9 cellular contexts compared by ENCODE assay signal in the genomic region with DNA sequence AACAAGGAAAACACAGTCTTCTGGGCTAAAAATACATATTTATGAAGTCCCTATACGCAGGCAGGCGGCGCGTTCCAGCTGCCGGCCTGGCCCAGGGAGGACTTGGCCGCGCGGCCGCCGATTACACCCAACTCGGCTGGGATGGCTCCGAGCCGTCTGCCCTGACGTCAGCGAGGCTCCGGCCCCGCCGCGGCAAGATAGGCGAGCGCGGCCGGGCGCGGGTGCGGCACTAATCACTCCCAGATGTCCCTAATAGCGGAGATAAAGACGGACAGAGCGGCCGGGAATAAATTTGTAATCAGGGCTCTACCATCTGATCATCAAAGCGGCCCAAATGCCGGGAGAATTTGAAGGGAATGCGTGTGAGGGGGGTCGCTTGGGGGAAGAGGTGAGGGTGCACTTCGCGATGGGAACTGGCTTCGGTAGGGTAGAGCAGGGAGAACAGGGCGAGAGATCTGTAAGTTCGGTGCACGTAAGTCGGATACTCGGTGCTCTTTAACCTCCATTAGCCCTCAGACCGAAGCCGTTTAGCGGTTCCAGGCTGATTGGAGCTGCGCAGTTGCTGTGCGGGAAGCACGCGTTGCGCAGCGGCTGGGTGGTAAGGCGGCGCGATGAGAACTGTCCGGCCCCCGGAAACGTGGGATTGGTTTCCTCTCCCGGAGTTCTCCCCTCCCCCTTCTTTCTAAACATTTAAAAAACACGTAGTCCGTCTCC. TPM values are rescaled to one million over a fixed set of nuclear protein-coding genes. Genes with fewer than 3 reads are reported as not detected.
DNase-seq lines count a peak whose midpoint lies in the region; ATAC-seq and TF ChIP-seq lines count a peak whose summit lies in the region.
"Had no signal": no experiment of that assay in that cellular context is flagged by ENCODE, and none has a peak within 500 bp of the region (broad histone marks: within the 10 kb centered on the region; RNA-seq: fewer than 3 reads in every experiment).

No MANE protein-coding gene starts in this region.

- peaks cover 21% of the 10 kb centered on the region for H3F3A ChIP-seq in neural progenitor cell (ENCODE audit: low read depth)

- peaks cover 100% of the 10 kb centered on the region for H4K20me1 ChIP-seq in neural progenitor cell (ENCODE audit: low read depth)

- H2AFZ ChIP-seq in neural progenitor cell (replicated peaks), result no peak overlapping the region

- peak overlapping the region; percentile 89 for H3K4me3 ChIP-seq in fibroblast of pulmonary artery (replicated peaks; ENCODE audit: low read depth, low read length)
- peak overlapping the region; percentile 43 for H3K4me3 ChIP-seq in neural progenitor cell

- DNase-seq in DMS 273 (lab: John Stamatoyannopoulos, UW; ENCODE audit: unreplicated experiment), result peak; percentile 89
- DNase-seq in DMS 273 treated with DMSO at 0.1 percent for 48 hours (lab: John Stamatoyannopoulos, UW), result no peak
- peak; percentile 95 for DNase-seq in fibroblast of pulmonary artery (ENCODE audit: low read depth)
- DNase-seq in neural progenitor cell (ENCODE audit: low spot score), result peak; percentile 89

- peaks cover 22% of the 10 kb centered on the region for H3K4me1 ChIP-seq in neural progenitor cell

- H3K36me3 ChIP-seq in neural progenitor cell, result no peaks in the 10 kb centered on the region

- peak overlapping the region; percentile 74 for H3K4me2 ChIP-seq in neural progenitor cell

- peaks cover 100% of the 10 kb centered on the region for H3K27me3 ChIP-seq in neural progenitor cell

- H3K27me3 Mint-ChIP-seq in neural progenitor cell (ENCODE audit: insufficient read depth, low read depth), result peaks cover 100% of the 10 kb centered on the region

- TF ChIP-seq CTCF in fibroblast of pulmonary artery (IDR thresholded peaks at IDR 0.05; ENCODE audit: low read length, missing control alignments), result peak; percentile 14
- no peak for TF ChIP-seq CTCF in neural progenitor cell (IDR thresholded peaks at IDR 0.05)

- no peak overlapping the region for H3K9ac ChIP-seq in neural progenitor cell

- H3K36me3 Mint-ChIP-seq in neural progenitor cell, result no peaks in the 10 kb centered on the region

- peak overlapping the region; percentile 85 for H3K4me3 Mint-ChIP-seq in neural progenitor cell

- H3K9me3 ChIP-seq in neural progenitor cell (ENCODE audit: low read depth), result no peaks in the 10 kb centered on the region

- peaks cover 28% of the 10 kb centered on the region for H3K4me1 Mint-ChIP-seq in neural progenitor cell

- H3K9me3 Mint-ChIP-seq in neural progenitor cell, result peaks cover 8% of the 10 kb centered on the region

- ATAC-seq in SK-N-SH treated with all-trans-retinoic acid at 6 μM for 48 hours, result peak; percentile 50
- ATAC-seq in GM21381 (IDR thresholded peaks at IDR 0.05; ENCODE audit: unreplicated experiment), result no peak
- ATAC-seq in HG03521 (IDR thresholded peaks at IDR 0.05; ENCODE audit: unreplicated experiment), result no peak
- ATAC-seq in GM18907 (IDR thresholded peaks at IDR 0.05; ENCODE audit: unreplicated experiment), result no peak

- H3K27ac ChIP-seq in neural progenitor cell, result no peak overlapping the region
- H3K27ac ChIP-seq: 22Rv1 had no signal

- no peak overlapping the region for H3K27ac Mint-ChIP-seq in neural progenitor cell

- no peaks in the 10 kb centered on the region for H3K79me2 ChIP-seq in neural progenitor cell (ENCODE audit: low read depth)

TF ChIP-seq in SK-N-SH treated with all-trans-retinoic acid at 6 μM for 48 hours, 23 proteins besides CTCF, POLR2A, EP300 and RAD21 (continues in another document):
- no peak for TF ChIP-seq ZNF565 (CRISPR knock-in tag; conservative IDR thresholded peaks at IDR 0.05; ENCODE audit: low read depth)
- peak; percentile 84 for TF ChIP-seq TCF4 (CRISPR knock-in tag; IDR thresholded peaks at IDR 0.05; ENCODE audit: borderline replicate concordance)
- peak; percentile 43; the same call in 1 of the 2 replicates for TF ChIP-seq GLIS3 (CRISPR knock-in tag; IDR thresholded peaks at IDR 0.05)
- peak; percentile 8; the same call in 1 of the 2 replicates for TF ChIP-seq RARB (CRISPR knock-in tag; IDR thresholded peaks at IDR 0.05)
- peak; percentile 58; the same call in 1 of the 2 replicates for TF ChIP-seq TOX (CRISPR knock-in tag; IDR thresholded peaks at IDR 0.05; ENCODE audit: borderline replicate concordance)
- peak; percentile 84; the same call in 1 of the 2 replicates for TF ChIP-seq ZC3H10 (CRISPR knock-in tag; IDR thresholded peaks at IDR 0.05)
- TF ChIP-seq, protein P1, sequence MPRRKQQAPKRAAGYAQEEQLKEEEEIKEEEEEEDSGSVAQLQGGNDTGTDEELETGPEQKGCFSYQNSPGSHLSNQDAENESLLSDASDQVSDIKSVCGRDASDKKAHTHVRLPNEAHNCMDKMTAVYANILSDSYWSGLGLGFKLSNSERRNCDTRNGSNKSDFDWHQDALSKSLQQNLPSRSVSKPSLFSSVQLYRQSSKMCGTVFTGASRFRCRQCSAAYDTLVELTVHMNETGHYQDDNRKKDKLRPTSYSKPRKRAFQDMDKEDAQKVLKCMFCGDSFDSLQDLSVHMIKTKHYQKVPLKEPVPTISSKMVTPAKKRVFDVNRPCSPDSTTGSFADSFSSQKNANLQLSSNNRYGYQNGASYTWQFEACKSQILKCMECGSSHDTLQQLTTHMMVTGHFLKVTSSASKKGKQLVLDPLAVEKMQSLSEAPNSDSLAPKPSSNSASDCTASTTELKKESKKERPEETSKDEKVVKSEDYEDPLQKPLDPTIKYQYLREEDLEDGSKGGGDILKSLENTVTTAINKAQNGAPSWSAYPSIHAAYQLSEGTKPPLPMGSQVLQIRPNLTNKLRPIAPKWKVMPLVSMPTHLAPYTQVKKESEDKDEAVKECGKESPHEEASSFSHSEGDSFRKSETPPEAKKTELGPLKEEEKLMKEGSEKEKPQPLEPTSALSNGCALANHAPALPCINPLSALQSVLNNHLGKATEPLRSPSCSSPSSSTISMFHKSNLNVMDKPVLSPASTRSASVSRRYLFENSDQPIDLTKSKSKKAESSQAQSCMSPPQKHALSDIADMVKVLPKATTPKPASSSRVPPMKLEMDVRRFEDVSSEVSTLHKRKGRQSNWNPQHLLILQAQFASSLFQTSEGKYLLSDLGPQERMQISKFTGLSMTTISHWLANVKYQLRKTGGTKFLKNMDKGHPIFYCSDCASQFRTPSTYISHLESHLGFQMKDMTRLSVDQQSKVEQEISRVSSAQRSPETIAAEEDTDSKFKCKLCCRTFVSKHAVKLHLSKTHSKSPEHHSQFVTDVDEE (CRISPR knock-in tag; IDR thresholded peaks at IDR 0.05), result peak; percentile 51; the same call in 1 of the 2 replicates
- TF ChIP-seq BACH2 (CRISPR knock-in tag; IDR thresholded peaks at IDR 0.05; ENCODE audit: borderline replicate concordance), result no peak
- peak; percentile 4; the same call in 1 of the 2 replicates for TF ChIP-seq ZFP30 (CRISPR knock-in tag; IDR thresholded peaks at IDR 0.05)
- TF ChIP-seq, protein P2, sequence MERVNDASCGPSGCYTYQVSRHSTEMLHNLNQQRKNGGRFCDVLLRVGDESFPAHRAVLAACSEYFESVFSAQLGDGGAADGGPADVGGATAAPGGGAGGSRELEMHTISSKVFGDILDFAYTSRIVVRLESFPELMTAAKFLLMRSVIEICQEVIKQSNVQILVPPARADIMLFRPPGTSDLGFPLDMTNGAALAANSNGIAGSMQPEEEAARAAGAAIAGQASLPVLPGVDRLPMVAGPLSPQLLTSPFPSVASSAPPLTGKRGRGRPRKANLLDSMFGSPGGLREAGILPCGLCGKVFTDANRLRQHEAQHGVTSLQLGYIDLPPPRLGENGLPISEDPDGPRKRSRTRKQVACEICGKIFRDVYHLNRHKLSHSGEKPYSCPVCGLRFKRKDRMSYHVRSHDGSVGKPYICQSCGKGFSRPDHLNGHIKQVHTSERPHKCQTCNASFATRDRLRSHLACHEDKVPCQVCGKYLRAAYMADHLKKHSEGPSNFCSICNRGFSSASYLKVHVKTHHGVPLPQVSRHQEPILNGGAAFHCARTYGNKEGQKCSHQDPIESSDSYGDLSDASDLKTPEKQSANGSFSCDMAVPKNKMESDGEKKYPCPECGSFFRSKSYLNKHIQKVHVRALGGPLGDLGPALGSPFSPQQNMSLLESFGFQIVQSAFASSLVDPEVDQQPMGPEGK (CRISPR knock-in tag; IDR thresholded peaks at IDR 0.05; ENCODE audit: borderline replicate concordance), result peak; percentile 84; the same call in 1 of the 2 replicates
- no peak for TF ChIP-seq OSR1 (CRISPR knock-in tag; IDR thresholded peaks at IDR 0.05)
- peak; percentile 76; the same call in 1 of the 2 replicates for TF ChIP-seq ARNTL (CRISPR knock-in tag; IDR thresholded peaks at IDR 0.05; ENCODE audit: borderline replicate concordance, low read depth)
- no peak for TF ChIP-seq ZFP3 (CRISPR knock-in tag; IDR thresholded peaks at IDR 0.05)
- no peak for TF ChIP-seq CSDC2 (CRISPR knock-in tag; IDR thresholded peaks at IDR 0.05)
- 0 out of 2 replicates have a peak, but pooled peaks have one; percentile 20 for TF ChIP-seq ZNF8 (CRISPR knock-in tag; IDR thresholded peaks at IDR 0.05)
- TF ChIP-seq, protein P3, sequence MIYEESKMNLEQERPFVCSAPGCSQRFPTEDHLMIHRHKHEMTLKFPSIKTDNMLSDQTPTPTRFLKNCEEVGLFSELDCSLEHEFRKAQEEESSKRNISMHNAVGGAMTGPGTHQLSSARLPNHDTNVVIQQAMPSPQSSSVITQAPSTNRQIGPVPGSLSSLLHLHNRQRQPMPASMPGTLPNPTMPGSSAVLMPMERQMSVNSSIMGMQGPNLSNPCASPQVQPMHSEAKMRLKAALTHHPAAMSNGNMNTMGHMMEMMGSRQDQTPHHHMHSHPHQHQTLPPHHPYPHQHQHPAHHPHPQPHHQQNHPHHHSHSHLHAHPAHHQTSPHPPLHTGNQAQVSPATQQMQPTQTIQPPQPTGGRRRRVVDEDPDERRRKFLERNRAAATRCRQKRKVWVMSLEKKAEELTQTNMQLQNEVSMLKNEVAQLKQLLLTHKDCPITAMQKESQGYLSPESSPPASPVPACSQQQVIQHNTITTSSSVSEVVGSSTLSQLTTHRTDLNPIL (CRISPR knock-in tag; IDR thresholded peaks at IDR 0.05; ENCODE audit: low read depth), result peak; percentile 24; the same call in 1 of the 2 replicates

RNA-seq across cellular contexts. Expression of a gene that starts 7.7 kb away (rescaled TPM):
- 0.09 TPM in 1 of 2 replicates, not detected in the other for total RNA-seq in neural progenitor cell (ENCODE audit: low replicate concordance)
